29 cellular contexts compared by ENCODE assay signal in genomic region chr20:24840121-24840713, GRCh38.
DNase-seq lines count a peak whose midpoint lies in the region; ATAC-seq and TF ChIP-seq lines count a peak whose summit lies in the region.
"Had no signal": no experiment of that assay in that cellular context is flagged by ENCODE, and none has a peak within 500 bp of the region (broad histone marks: within the 10 kb centered on the region; RNA-seq: fewer than 3 reads in every experiment).

No MANE protein-coding gene starts in this region.

- H3K27me3 Mint-ChIP-seq in osteocyte (ENCODE audit: unreplicated experiment) = peaks cover 11% of the 10 kb centered on the region

- H3K27me3 ChIP-seq in GM06990 (replicated peaks; ENCODE audit: control insufficient read depth, insufficient read depth, low read length) = no peaks in the 10 kb centered on the region
- H3K27me3 ChIP-seq in tibial nerve = no peaks in the 10 kb centered on the region
- H3K27me3 ChIP-seq: adrenal gland, brain microvascular endothelial cell, foreskin keratinocyte, neural progenitor cell, vagina had no signal

- DNase-seq in GM06990 (ENCODE audit: extremely low read depth, insufficient read length) (peak; percentile 22), osteocyte (ENCODE audit: extremely low spot score, unreplicated experiment) (peak; percentile 65), tibial nerve (ENCODE audit: low spot score in 2 of 2) (no peak), DMS114 treated with DMSO at 0.1 percent for 48 hours (lab: John Stamatoyannopoulos, UW; ENCODE audit: unreplicated experiment) (no peak)
- DNase-seq: activated CD8-positive, alpha-beta T cell treated with anti-CD3 and anti-CD28 coated beads, Interleukin-2, amount 10 ng/mL, durations not matched to agents 7 days and 5 days; activated naive CD4-positive, alpha-beta T cell; activated T-cell treated with anti-CD3 and anti-CD28 coated beads, Interleukin-2, amount 50 U/mL, for 24 hours; adrenal gland; brain microvascular endothelial cell; CD4-positive, alpha-beta memory T cell; DMS153; effector CD8-positive, alpha-beta T cell; erythroblast; foreskin keratinocyte; GDM1; hippocampal formation; NCI-H1105; NCI-H2029; NCI-H226; NCI-H82; Right ventricle myocardium superior; small intestine had no signal

- no peak overlapping the region for H3K27ac Mint-ChIP-seq in osteocyte (ENCODE audit: unreplicated experiment)
- H3K27ac Mint-ChIP-seq: activated CD8-positive, alpha-beta T cell treated with anti-CD3 and anti-CD28 coated beads, Interleukin-2, amount 10 ng/mL, durations not matched to agents 7 days and 5 days; activated T-cell treated with anti-CD3 and anti-CD28 coated beads, Interleukin-2, amount 50 U/mL, for 24 hours; CD4-positive, alpha-beta memory T cell; neural progenitor cell; stimulated activated memory B cell treated with anti-CD40 and anti-IgM and Interleukin-4, amounts not matched to agents 10 μg/mL and 1 μg/mL and 100 μg/mL, for 72 hours had no signal

- H3K36me3 Mint-ChIP-seq in osteocyte (ENCODE audit: unreplicated experiment) = no peaks in the 10 kb centered on the region
- H3K36me3 Mint-ChIP-seq: CD4-positive, alpha-beta memory T cell; neural progenitor cell; stimulated activated memory B cell treated with anti-CD40 and anti-IgM and Interleukin-4, amounts not matched to agents 10 μg/mL and 1 μg/mL and 100 μg/mL, for 72 hours had no signal

- H3K36me3 ChIP-seq in GM06990 (ENCODE audit: control insufficient read depth, insufficient read depth, low read length) (no peaks in the 10 kb centered on the region), tibial nerve (no peaks in the 10 kb centered on the region)
- H3K36me3 ChIP-seq: adrenal gland, brain microvascular endothelial cell, neural progenitor cell, prostate gland, vagina had no signal

- ATAC-seq in GM19463 (IDR thresholded peaks at IDR 0.05; ENCODE audit: unreplicated experiment) (peak; percentile 15), HG03432 (IDR thresholded peaks at IDR 0.05; ENCODE audit: unreplicated experiment) (peak; percentile 19), HG03095 (IDR thresholded peaks at IDR 0.05; ENCODE audit: unreplicated experiment) (no peak)
- ATAC-seq: activated CD8-positive, alpha-beta T cell treated with anti-CD3 and anti-CD28 coated beads, Interleukin-2, amount 10 ng/mL, durations not matched to agents 7 days and 5 days; foreskin keratinocyte; stimulated activated memory B cell treated with anti-CD40 and anti-IgM and Interleukin-4, amounts not matched to agents 10 μg/mL and 1 μg/mL and 100 μg/mL, for 72 hours had no signal

- H3K4me3 ChIP-seq in GM06990 (replicated peaks; ENCODE audit: low read depth, low read length) (no peak overlapping the region), tibial nerve (no peak overlapping the region)
- H3K4me3 ChIP-seq: adrenal gland, neural progenitor cell, prostate gland, vagina had no signal

- no peaks in the 10 kb centered on the region for H3K4me1 Mint-ChIP-seq in osteocyte (ENCODE audit: unreplicated experiment)
- H3K4me1 Mint-ChIP-seq: CD4-positive, alpha-beta memory T cell; neural progenitor cell had no signal

- H3K4me1 ChIP-seq in tibial nerve = no peaks in the 10 kb centered on the region
- H3K4me1 ChIP-seq: adrenal gland, foreskin keratinocyte, prostate gland, vagina had no signal

- TF ChIP-seq POLR2A in tibial nerve (IDR thresholded peaks at IDR 0.05) = no peak

- H3K4me3 Mint-ChIP-seq in osteocyte (ENCODE audit: unreplicated experiment) = no peak overlapping the region
- H3K4me3 Mint-ChIP-seq: activated CD8-positive, alpha-beta T cell treated with anti-CD3 and anti-CD28 coated beads, Interleukin-2, amount 10 ng/mL, durations not matched to agents 7 days and 5 days; activated T-cell treated with anti-CD3 and anti-CD28 coated beads, Interleukin-2, amount 50 U/mL, for 24 hours; CD4-positive, alpha-beta memory T cell; neural progenitor cell; stimulated activated memory B cell treated with anti-CD40 and anti-IgM and Interleukin-4, amounts not matched to agents 10 μg/mL and 1 μg/mL and 100 μg/mL, for 72 hours had no signal

- TF ChIP-seq EP300 in tibial nerve (IDR thresholded peaks at IDR 0.05) = no peak

- H3K9me3 Mint-ChIP-seq in osteocyte (ENCODE audit: unreplicated experiment) = no peaks in the 10 kb centered on the region
- H3K9me3 Mint-ChIP-seq: activated T-cell treated with anti-CD3 and anti-CD28 coated beads, Interleukin-2, amount 50 U/mL, for 24 hours; neural progenitor cell; stimulated activated memory B cell treated with anti-CD40 and anti-IgM and Interleukin-4, amounts not matched to agents 10 μg/mL and 1 μg/mL and 100 μg/mL, for 72 hours had no signal

- TF ChIP-seq CTCF in GM06990 (IDR thresholded peaks at IDR 0.05; ENCODE audit: insufficient read depth, low read length, poor library complexity, severe bottlenecking) (no peak), osteocyte (IDR thresholded peaks at IDR 0.05) (no peak), tibial nerve (IDR thresholded peaks at IDR 0.05) (no peak)

- WGBS in tibial nerve, 2 donors = 64 to 69% methylated on average over 8 of the region's 8 CpGs

- H3K27ac ChIP-seq in tibial nerve = no peak overlapping the region
- H3K27ac ChIP-seq: adrenal gland, brain microvascular endothelial cell, foreskin keratinocyte, neural progenitor cell, prostate gland, vagina had no signal

- H3K9me3 ChIP-seq in tibial nerve = peaks cover 0 to 2% (median 0%) of the 10 kb centered on the region in 4 donors
- H3K9me3 ChIP-seq: adrenal gland, prostate gland, vagina had no signal

Comparison
In these comparisons a context has a peak if more than half of its experiments do, and no peak if none do; other contexts are left out.
1. DNase-seq: peak in GM06990 (single experiment) and osteocyte (single experiment); none in tibial nerve (0 of 2) and DMS114 treated with DMSO at 0.1 percent for 48 hours (single experiment).